1 cellular context compared by ENCODE assay signal in genomic region chr6:2911171-2911570, GRCh38.
TF ChIP-seq lines count a peak whose summit lies in the region.

No MANE protein-coding gene starts in this region.

TF ChIP-seq in GM12878, 131 proteins besides CTCF, POLR2A, EP300 and RAD21 (continued from another document):
- TF ChIP-seq BHLHE40 (IDR thresholded peaks at IDR 0.05; ENCODE audit: borderline replicate concordance in 1 of 2, low read depth in 2 of 2, low read length in 1 of 2) (peak in 1 of 2 experiments; percentile 40; a peak in 1 of 4 replicates), SPI1 (IDR thresholded peaks at IDR 0.05; ENCODE audit: borderline replicate concordance, insufficient read depth, low read depth, low read length) (peak; percentile 73; the same call in 1 of the 2 replicates), BCL11A (IDR thresholded peaks at IDR 0.05; ENCODE audit: low read depth, low read length) (0 out of 2 replicates have a peak, but pooled peaks have one; percentile 11), ZNF207 (IDR thresholded peaks at IDR 0.05; ENCODE audit: borderline replicate concordance) (no peak), NKRF (conservative IDR thresholded peaks at IDR 0.05) (no peak), TCF12 (IDR thresholded peaks at IDR 0.05; ENCODE audit: low read depth, low read length) (peak; percentile 83), POU2F2 (IDR thresholded peaks at IDR 0.05; ENCODE audit: borderline replicate concordance, low read depth, low read length) (0 out of 3 replicates have a peak, but pooled peaks have one; percentile 21), IKZF1 (conservative IDR thresholded peaks at IDR 0.05) (peak; percentile 37), IKZF2 (IDR thresholded peaks at IDR 0.05) (peak in 1 of 2 experiments; percentile 19; a peak in 2 of 4 replicates)
